ENCODE assay signal across 24 cellular contexts in genomic region chr12:15735837-15736615, GRCh38. TPM values are rescaled to one million over a fixed set of nuclear protein-coding genes. Genes with fewer than 3 reads are reported as not detected.
DNase-seq lines count a peak whose midpoint lies in the region; ATAC-seq, FAIRE-seq and TF ChIP-seq lines count a peak whose summit lies in the region.
"Had no signal": no experiment of that assay in that cellular context is flagged by ENCODE, and none has a peak within 500 bp of the region (broad histone marks: within the 10 kb centered on the region; RNA-seq: fewer than 3 reads in every experiment).

No MANE protein-coding gene starts in this region.

- WGBS in small intestine, 3 donors = 24 to 66% (median 35%) methylated on average over 5 of the region's 5 CpGs

- no peaks in the 10 kb centered on the region for H3K36me3 ChIP-seq in mucosa of descending colon (ENCODE audit: low read depth)
- no peaks in the 10 kb centered on the region for H3K36me3 ChIP-seq in small intestine (ENCODE audit: control insufficient read depth in 2 of 2, insufficient read depth in 2 of 2, low read length in 2 of 2)
- H3K36me3 ChIP-seq: BLaER1 had no signal

- H3K27ac ChIP-seq in small intestine (ENCODE audit: low read depth in 1 of 2, low read length in 1 of 2) = peak overlapping the region in 1 of 2 donors; percentile 55
- H3K27ac ChIP-seq: BLaER1, RWPE1 had no signal

- H3K27me3 Mint-ChIP-seq in stimulated activated naive B cell treated with anti-CD40 and anti-IgM and Interleukin-4, amounts not matched to agents 10 μg/mL and 1 μg/mL and 100 μg/mL, for 72 hours = peaks cover 0 to 5% of the 10 kb centered on the region in 2 donors

- intact Hi-C loops in mucosa of descending colon (cut with DNase I, micrococcal nuclease) = no loop called here

- H3K27me3 ChIP-seq in small intestine (ENCODE audit: control insufficient read depth in 2 of 2, insufficient read depth in 2 of 2, low read length in 2 of 2) = no peaks in the 10 kb centered on the region
- H3K27me3 ChIP-seq: BLaER1, MG63 had no signal

- H3K4me3 ChIP-seq in mucosa of descending colon = peak overlapping the region; percentile 1
- H3K4me3 ChIP-seq in small intestine (ENCODE audit: low read depth in 1 of 2, low read length in 2 of 2) = no peak overlapping the region
- H3K4me3 ChIP-seq: BLaER1, MG63 had no signal

- no peaks in the 10 kb centered on the region for H3K4me1 Mint-ChIP-seq in stimulated activated naive B cell treated with anti-CD40 and anti-IgM and Interleukin-4, amounts not matched to agents 10 μg/mL and 1 μg/mL and 100 μg/mL, for 72 hours
- H3K4me1 Mint-ChIP-seq: CD4-positive, CD25-positive, alpha-beta regulatory T cell had no signal

- H3K4me3 Mint-ChIP-seq in stimulated activated naive B cell treated with anti-CD40 and anti-IgM and Interleukin-4, amounts not matched to agents 10 μg/mL and 1 μg/mL and 100 μg/mL, for 72 hours = no peak overlapping the region
- H3K4me3 Mint-ChIP-seq: CD4-positive, CD25-positive, alpha-beta regulatory T cell had no signal

- no peaks in the 10 kb centered on the region for H3K36me3 Mint-ChIP-seq in stimulated activated naive B cell treated with anti-CD40 and anti-IgM and Interleukin-4, amounts not matched to agents 10 μg/mL and 1 μg/mL and 100 μg/mL, for 72 hours
- H3K36me3 Mint-ChIP-seq: CD4-positive, CD25-positive, alpha-beta regulatory T cell had no signal

- H3K9me3 ChIP-seq in mucosa of descending colon = no peaks in the 10 kb centered on the region
- H3K9me3 ChIP-seq in small intestine (ENCODE audit: control insufficient read depth, low read depth) = no peaks in the 10 kb centered on the region
- H3K9me3 ChIP-seq: BLaER1 had no signal

- H3K9me3 Mint-ChIP-seq in stimulated activated naive B cell treated with anti-CD40 and anti-IgM and Interleukin-4, amounts not matched to agents 10 μg/mL and 1 μg/mL and 100 μg/mL, for 72 hours = no peaks in the 10 kb centered on the region

- peaks cover 9% of the 10 kb centered on the region for H3K4me1 ChIP-seq in mucosa of descending colon (ENCODE audit: low read depth)
- H3K4me1 ChIP-seq in small intestine (ENCODE audit: control insufficient read depth in 2 of 2, insufficient read depth in 1 of 2, low read depth in 1 of 2, low read length in 1 of 2) = peaks cover 2 to 3% of the 10 kb centered on the region in 2 donors
- H3K4me1 ChIP-seq: BLaER1 had no signal

- no peak overlapping the region for H3K27ac Mint-ChIP-seq in stimulated activated naive B cell treated with anti-CD40 and anti-IgM and Interleukin-4, amounts not matched to agents 10 μg/mL and 1 μg/mL and 100 μg/mL, for 72 hours
- H3K27ac Mint-ChIP-seq: CD4-positive, CD25-positive, alpha-beta regulatory T cell had no signal

- ATAC-seq in mucosa of descending colon (peak; percentile 89), HG03025 (IDR thresholded peaks at IDR 0.05; ENCODE audit: low FRiP score, unreplicated experiment) (no peak)
- ATAC-seq in stimulated activated naive B cell treated with anti-CD40 and anti-IgM and Interleukin-4, amounts not matched to agents 10 μg/mL and 1 μg/mL and 100 μg/mL, for 72 hours (replicated peaks) = no peak

- no peak for TF ChIP-seq CTCF in mucosa of descending colon (IDR thresholded peaks at IDR 0.05)

- FAIRE-seq in islet of Langerhans (lab: Jason Lieb, UNC) = peak; percentile 24
- FAIRE-seq in small intestine (lab: Jason Lieb, UNC) = no peak
- FAIRE-seq: H54 had no signal

- peak; percentile 43 for DNase-seq in HT-29 (ENCODE audit: low spot score)
- DNase-seq in mucosa of descending colon = no peak
- peak; percentile 88 for DNase-seq in small intestine
- no peak for DNase-seq in stimulated activated naive B cell treated with anti-CD40 and anti-IgM and Interleukin-4, amounts not matched to agents 10 μg/mL and 1 μg/mL and 100 μg/mL, for 72 hours
- DNase-seq in HPDE6-E6E7 (ENCODE audit: extremely low spot score) = no peak
- DNase-seq: CD4-positive, CD25-positive, alpha-beta regulatory T cell; DMS153; DND-41; IMR-90; KG1; MG63; NCI-H1105 treated with DMSO at 0.1 percent for 48 hours; NCI-H146; NCI-H1930; NCI-H446; NCI-H524 treated with DMSO at 0.1 percent for 48 hours; NCI-H82; NK-92 treated with Interleukin-12 subunit alpha and Interleukin-12 subunit beta, amount 100 ng/mL, for 24 hours; SHP77 had no signal

RNA-seq across cellular contexts. Expression of gene EPS8, which starts 53.2 kb away (rescaled TPM):
- total RNA-seq in HT-29 (2014; rRNA removed; shearing (Covaris generic)) = 169 and 189 TPM in 2 replicates
- total RNA-seq in mucosa of descending colon = 100 to 1,000 TPM; 100 to 204 (median 135) TPM
- 10 to 100 TPM; 38.0 to 56.1 (median 55.4) TPM for polyA plus RNA-seq in small intestine

Comparison
In these comparisons a context has a peak if more than half of its experiments do, and no peak if none do; other contexts are left out.
1. DNase-seq: peak in HT-29 (single experiment) and small intestine (single experiment); none in mucosa of descending colon (0 of 3), stimulated activated naive B cell treated with anti-CD40 and anti-IgM and Interleukin-4, amounts not matched to agents 10 μg/mL and 1 μg/mL and 100 μg/mL, for 72 hours (single experiment) and HPDE6-E6E7 (single experiment).